Comparison of ENCODE assay signal across 24 cellular contexts in genomic region chr3:55466526-55466925, GRCh38. TPM values are rescaled to one million over a fixed set of nuclear protein-coding genes. Genes with fewer than 3 reads are reported as not detected.
A peak's percentile ranks its signal among the peaks of the same experiment; 100 is the strongest.
DNase-seq lines count a peak whose midpoint lies in the region; ATAC-seq, FAIRE-seq and TF ChIP-seq lines count a peak whose summit lies in the region.
"Had no signal": no experiment of that assay in that cellular context is flagged by ENCODE, and none has a peak within 500 bp of the region (broad histone marks: within the 10 kb centered on the region; RNA-seq: fewer than 3 reads in every experiment).

No MANE protein-coding gene starts in this region.

- H2BK20ac ChIP-seq in IMR-90 (ENCODE audit: low read depth, low read length), result peak overlapping the region; percentile 61; the same call in 1 of the 2 replicates
- no peak overlapping the region for H2BK20ac ChIP-seq in H1 (ENCODE audit: low read length)

- peaks cover 19% of the 10 kb centered on the region for H3K9me1 ChIP-seq in IMR-90 (ENCODE audit: insufficient read depth, low read length)

- no peak overlapping the region for H3K27ac ChIP-seq in A549
- H3K27ac ChIP-seq in IMR-90 (ENCODE audit: insufficient read depth, low read length), result peak overlapping the region; percentile 57; the same call in 1 of the 2 replicates
- H3K27ac ChIP-seq in H1 (ENCODE audit: low read depth, low read length), result no peak overlapping the region
- peak overlapping the region; percentile 42 for H3K27ac ChIP-seq in osteoblast (ENCODE audit: low read depth, low read length)
- H3K27ac ChIP-seq: BLaER1 treated with 17β-estradiol and CSF1 and Interleukin-3, amounts not matched to agents 10 nM and 100 nM; SK-N-MC had no signal

- ATAC-seq in A549, result no peak
- no peak for ATAC-seq in IMR-90 (ENCODE audit: low read depth)
- ATAC-seq in HG03469 (IDR thresholded peaks at IDR 0.05; ENCODE audit: unreplicated experiment), result no peak
- ATAC-seq: GM12878 had no signal

- H3K18ac ChIP-seq in IMR-90 (ENCODE audit: low read depth, low read length) (peak overlapping the region; percentile 76), H1 (ENCODE audit: extremely low read depth, low read length) (no peak overlapping the region)

- peak overlapping the region; percentile 14; the same call in 1 of the 2 replicates for H3K56ac ChIP-seq in IMR-90 (ENCODE audit: extremely low read depth, insufficient read depth, low read length)
- H3K56ac ChIP-seq in H1 (replicated peaks; ENCODE audit: insufficient read length, low read depth, low read length), result no peak overlapping the region

- H3K79me1 ChIP-seq in IMR-90 (ENCODE audit: low read depth in 1 of 2, low read length in 2 of 2) (peaks cover 14 to 41% of the 10 kb centered on the region in 2 experiments; a peak in 3 of 4 replicates), H1 (ENCODE audit: low read depth, low read length) (no peaks in the 10 kb centered on the region)

- no peaks in the 10 kb centered on the region for H3K23me2 ChIP-seq in H1 (ENCODE audit: low read depth, low read length)

- POLR2A ChIA-PET in A549 (lab: Yijun Ruan, JAX), result no interaction called here
- POLR2A ChIA-PET in IMR-90 (lab: Charles Lee; ENCODE audit: unreplicated experiment), result interaction anchor here (0.6 to 1.3 kb wide), 2 partner anchors 297 to 300 kb away, joined by 3 to 4 read pairs; no protein-coding TSS in a partner anchor
- POLR2A ChIA-PET in H1 (lab: Charles Lee; ENCODE audit: partially characterized antibody), result no interaction called here

- H2BK5ac ChIP-seq in IMR-90 (ENCODE audit: low read depth, low read length, poor library complexity, severe bottlenecking) (peak overlapping the region; percentile 79), H1 (ENCODE audit: low read depth, low read length) (no peak overlapping the region)

- H3K4ac ChIP-seq in IMR-90 (ENCODE audit: low read depth, low read length) (no peak overlapping the region), H1 (replicated peaks; ENCODE audit: insufficient read length, low read depth, low read length) (no peak overlapping the region)

- no peak overlapping the region for H2AK5ac ChIP-seq in IMR-90 (ENCODE audit: low read depth, low read length)
- no peak overlapping the region for H2AK5ac ChIP-seq in H1 (ENCODE audit: low read depth, low read length)

- H3K9me3 ChIP-seq in A549, result no peaks in the 10 kb centered on the region
- no peaks in the 10 kb centered on the region for H3K9me3 ChIP-seq in IMR-90 (ENCODE audit: control insufficient read depth, insufficient read depth, low read length)
- H3K9me3 ChIP-seq in H1 (ENCODE audit: insufficient read depth in 2 of 2, low read depth in 1 of 2, low read length in 1 of 2), result no peaks in the 10 kb centered on the region
- no peaks in the 10 kb centered on the region for H3K9me3 ChIP-seq in osteoblast (ENCODE audit: low read depth, low read length)
- H3K9me3 ChIP-seq: BLaER1 treated with 17β-estradiol and CSF1 and Interleukin-3, amounts not matched to agents 10 nM and 100 nM had no signal

- H2BK15ac ChIP-seq in IMR-90 (ENCODE audit: low read depth, low read length) (no peak overlapping the region), H1 (ENCODE audit: low read length) (no peak overlapping the region)

- H2AFZ ChIP-seq in IMR-90 (replicated peaks; ENCODE audit: low read length, poor library complexity) (no peak overlapping the region), H1 (ENCODE audit: low read length) (no peak overlapping the region), osteoblast (ENCODE audit: low read length) (no peak overlapping the region)

- no peaks in the 10 kb centered on the region for H3K4me1 ChIP-seq in A549
- peaks cover 16% of the 10 kb centered on the region for H3K4me1 ChIP-seq in IMR-90 (ENCODE audit: control insufficient read depth, insufficient read depth, low read length)
- H3K4me1 ChIP-seq in H1 (replicated peaks in 1 of 4; ENCODE audit: control insufficient read depth in 3 of 4, insufficient read depth in 4 of 4, low read length in 3 of 4), result no peaks in the 10 kb centered on the region
- peaks cover 27% of the 10 kb centered on the region for H3K4me1 ChIP-seq in osteoblast (ENCODE audit: insufficient read depth, low read length)
- H3K4me1 ChIP-seq: BLaER1 treated with 17β-estradiol and CSF1 and Interleukin-3, amounts not matched to agents 10 nM and 100 nM had no signal

- no peak for TF ChIP-seq POLR2A in A549 (IDR thresholded peaks at IDR 0.05; ENCODE audit: low read length)
- no peak for TF ChIP-seq POLR2A in IMR-90 (IDR thresholded peaks at IDR 0.05; ENCODE audit: low read depth, low read length)
- no peak for TF ChIP-seq POLR2A in H1 (IDR thresholded peaks at IDR 0.05; ENCODE audit: control extremely low read depth in 1 of 2, low read depth in 2 of 2, low read length in 2 of 2)

- H4K8ac ChIP-seq in IMR-90 (ENCODE audit: low read depth in 2 of 2, low read length in 2 of 2), result peak overlapping the region; percentile 47 to 61
- H4K8ac ChIP-seq in H1 (ENCODE audit: extremely low read depth, insufficient read depth, low read length), result no peak overlapping the region

- no peak for DNase-seq in A549 (ENCODE audit: low read depth in 1 of 2, low spot score in 1 of 2)
- no peak for DNase-seq in IMR-90
- no peak for DNase-seq in H1 (ENCODE audit: low read depth in 1 of 2, low spot score in 2 of 2)
- DNase-seq in osteoblast (ENCODE audit: insufficient read length, low spot score, missing footprints), result no peak
- no peak for DNase-seq in KBM-7
- DNase-seq in OCI-M1 (lab: John Stamatoyannopoulos, UW), result no peak
- DNase-seq: CD4-positive, alpha-beta memory T cell; COR-L47; GDM1; H7; Karpas-422; NCI-H1092; NCI-H1417 treated with DMSO at 0.1 percent for 48 hours; NCI-H1694 treated with DMSO at 0.1 percent for 48 hours; NCI-H2081; NCI-H2227 treated with DMSO at 0.1 percent for 48 hours; NCI-H526 treated with DMSO at 0.1 percent for 48 hours; RPMI8226; SHP77 had no signal

- no peak for FAIRE-seq in A549 (lab: Jason Lieb, UNC)
- FAIRE-seq in H1 (lab: Jason Lieb, UNC), result no peak
- FAIRE-seq: GM12878 had no signal

- 10% methylated on average over 3 of the region's 3 CpGs for WGBS in A549 (ENCODE audit: missing lambda C conversion rate)
- no CpG with 5 or more reads among the region's 3 CpGs for WGBS in IMR-90 (ENCODE audit: extremely low coverage in 2 of 2, insufficient read length in 1 of 2), 2 experiments
- WGBS in H1 (ENCODE audit: extremely low coverage in 1 of 2, insufficient coverage in 1 of 2, insufficient read length in 1 of 2, insufficient replicate concordance in 2 of 2, low coverage in 1 of 2, low lambda C conversion rate in 2 of 2, missing lambda C conversion rate in 1 of 2), 2 experiments, result 82% methylated on average over 3 of the region's 3 CpGs; no CpG with 5 or more reads in 1 of the 2 experiments

- H3K14ac ChIP-seq in IMR-90 (replicated peaks; ENCODE audit: low read depth, low read length) (0 out of 2 replicates have a peak overlapping the region, but pooled peaks have one; percentile 43), H1 (ENCODE audit: insufficient read length) (no peak overlapping the region)

- H2BK120ac ChIP-seq in IMR-90 (ENCODE audit: low read depth, low read length) (peak overlapping the region; percentile 58), H1 (replicated peaks; ENCODE audit: low read depth, low read length) (no peak overlapping the region)

- no peak overlapping the region for H2AK9ac ChIP-seq in IMR-90 (replicated peaks; ENCODE audit: low read depth, low read length, poor library complexity)

- CTCF ChIA-PET in A549 (lab: Yijun Ruan, JAX) (interaction anchor here (1.0 kb wide), 1 partner anchor 12 kb away, joined by 3 read pairs; no protein-coding TSS in a partner anchor), IMR-90 (lab: Yijun Ruan, JAX) (interaction anchor here (0.6 to 1.4 kb wide), 2 partner anchors 502 to 605 kb away, joined by 3 to 4 read pairs; no protein-coding TSS in a partner anchor), H1 (lab: Charles Lee; ENCODE audit: partially characterized antibody) (interaction anchor here (0.9 kb wide), 1 partner anchor 12 kb away, joined by 3 read pairs; no protein-coding TSS in a partner anchor)

- no peaks in the 10 kb centered on the region for H3K79me2 ChIP-seq in H1 (ENCODE audit: control insufficient read depth in 1 of 2, insufficient read depth in 2 of 2, low read length in 2 of 2)
- peaks cover 22% of the 10 kb centered on the region for H3K79me2 ChIP-seq in osteoblast (ENCODE audit: insufficient read depth, low read length)

- no peak overlapping the region for H3K4me2 ChIP-seq in A549
- H3K4me2 ChIP-seq in IMR-90 (ENCODE audit: low read depth, low read length), result 0 out of 2 replicates have a peak overlapping the region, but pooled peaks have one; percentile 19
- no peak overlapping the region for H3K4me2 ChIP-seq in H1 (ENCODE audit: insufficient read depth in 1 of 2, low read depth in 2 of 2, low read length in 2 of 2)
- H3K4me2 ChIP-seq in osteoblast (ENCODE audit: insufficient read depth, low read length), result peak overlapping the region; percentile 22
- H3K4me2 ChIP-seq: BLaER1 treated with 17β-estradiol and CSF1 and Interleukin-3, amounts not matched to agents 10 nM and 100 nM had no signal

- H3K4me3 ChIP-seq in A549 (no peak overlapping the region), IMR-90 (ENCODE audit: insufficient read depth, low read depth, low read length) (no peak overlapping the region), H1 (ENCODE audit: extremely low read depth in 1 of 4, insufficient read depth in 2 of 4, low read depth in 3 of 4, low read length in 4 of 4) (no peak overlapping the region), osteoblast (ENCODE audit: insufficient read depth, low read length) (no peak overlapping the region)
- H3K4me3 ChIP-seq: BLaER1 treated with 17β-estradiol and CSF1 and Interleukin-3, amounts not matched to agents 10 nM and 100 nM; GM12878; SK-N-MC had no signal

- no peak overlapping the region for H2BK12ac ChIP-seq in H1 (ENCODE audit: low read depth, low read length)

- peaks cover 15% of the 10 kb centered on the region for H4K20me1 ChIP-seq in IMR-90 (ENCODE audit: insufficient read depth, low read length)
- no peaks in the 10 kb centered on the region for H4K20me1 ChIP-seq in H1 (replicated peaks in 1 of 2; ENCODE audit: control insufficient read depth in 1 of 2, insufficient read depth in 2 of 2, low read length in 2 of 2)
- H4K20me1 ChIP-seq in osteoblast (ENCODE audit: insufficient read depth, low read length), result no peaks in the 10 kb centered on the region
- H4K20me1 ChIP-seq: BLaER1 treated with 17β-estradiol and CSF1 and Interleukin-3, amounts not matched to agents 10 nM and 100 nM had no signal

- no peaks in the 10 kb centered on the region for H3K27me3 ChIP-seq in IMR-90 (ENCODE audit: control insufficient read depth, insufficient read depth, low read length)
- no peaks in the 10 kb centered on the region for H3K27me3 ChIP-seq in H1 (replicated peaks in 1 of 4; ENCODE audit: control insufficient read depth in 3 of 4, extremely low read depth in 1 of 4, insufficient read depth in 3 of 4, low read length in 3 of 4)
- H3K27me3 ChIP-seq in osteoblast (ENCODE audit: insufficient read depth, low read length), result no peaks in the 10 kb centered on the region
- H3K27me3 ChIP-seq: BLaER1 treated with 17β-estradiol and CSF1 and Interleukin-3, amounts not matched to agents 10 nM and 100 nM had no signal

- H3K23ac ChIP-seq in IMR-90 (ENCODE audit: low read depth, low read length) (peak overlapping the region; percentile 20; the same call in 1 of the 2 replicates), H1 (ENCODE audit: insufficient read length) (no peak overlapping the region)

- H3K36me3 ChIP-seq in IMR-90 (ENCODE audit: control insufficient read depth, insufficient read depth, low read length) (peaks cover 26% of the 10 kb centered on the region), H1 (ENCODE audit: control insufficient read depth in 2 of 4, insufficient read depth in 4 of 4, low read length in 3 of 4) (no peaks in the 10 kb centered on the region), osteoblast (ENCODE audit: insufficient read depth, low read length) (peaks cover 46% of the 10 kb centered on the region)
- H3K36me3 ChIP-seq: BLaER1 treated with 17β-estradiol and CSF1 and Interleukin-3, amounts not matched to agents 10 nM and 100 nM had no signal

- dilution Hi-C loops in IMR-90 (cut with HindIII; ENCODE audit: low sequenced_read_pairs, unreplicated experiment), result no loop called here

- in situ Hi-C loops in IMR-90 (cut with MboI; ENCODE audit: low sequenced_read_pairs) (loop anchor here (10.0 kb wide), 1 partner anchor 132 kb away; no protein-coding TSS in a partner anchor), KBM-7 (cut with MboI; ENCODE audit: low pct_unique_long_range_greater_than_20kb, low sequenced_read_pairs) (no loop called here)

- BruUV-seq in IMR-90 (replicated peaks; lab: Mats Ljungman, UMichigan), result no TSS peak

- intact Hi-C loops in IMR-90 (cut with micrococcal nuclease), result loop anchor here (5.0 kb wide), 1 partner anchor 134 kb away; no protein-coding TSS in a partner anchor

- no peak overlapping the region for H3K9ac ChIP-seq in IMR-90 (ENCODE audit: low read depth, low read length)
- H3K9ac ChIP-seq in H1 (replicated peaks in 1 of 4; ENCODE audit: extremely low read depth in 1 of 4, low read depth in 3 of 4, low read length in 3 of 4), result no peak overlapping the region
- H3K9ac ChIP-seq: BLaER1 treated with 17β-estradiol and CSF1 and Interleukin-3, amounts not matched to agents 10 nM and 100 nM had no signal

- TF ChIP-seq RAD21 in A549 (conservative IDR thresholded peaks at IDR 0.05 in 1 of 2, IDR thresholded peaks at IDR 0.05 in 1 of 2) (no peak), IMR-90 (IDR thresholded peaks at IDR 0.05; ENCODE audit: low read length) (no peak), H1 (IDR thresholded peaks at IDR 0.05 in 1 of 2, conservative IDR thresholded peaks at IDR 0.05 in 1 of 2; ENCODE audit: low read depth in 2 of 2, low read length in 2 of 2) (no peak)

- H4K5ac ChIP-seq in IMR-90 (ENCODE audit: low read depth, low read length), result peak overlapping the region; percentile 55
- H4K5ac ChIP-seq in H1 (ENCODE audit: insufficient read length, low read depth, low read length), result no peak overlapping the region

- peak overlapping the region; percentile 52; the same call in 1 of the 2 replicates for H4K91ac ChIP-seq in IMR-90 (ENCODE audit: insufficient read depth, low read depth, low read length)
- H4K91ac ChIP-seq in H1 (replicated peaks; ENCODE audit: insufficient read length, low read length), result no peak overlapping the region

- TF ChIP-seq EP300 in A549 (IDR thresholded peaks at IDR 0.05), result no peak
- no peak for TF ChIP-seq EP300 in H1 (IDR thresholded peaks at IDR 0.05; ENCODE audit: borderline replicate concordance in 1 of 2, low read depth in 2 of 2, low read length in 2 of 2)

- TF ChIP-seq CTCF in A549 (IDR thresholded peaks at IDR 0.05) (no peak), IMR-90 (conservative IDR thresholded peaks at IDR 0.05; ENCODE audit: low read depth, low read length) (no peak), H1 (IDR thresholded peaks at IDR 0.05; ENCODE audit: control extremely low read depth in 1 of 3, insufficient read depth in 1 of 3, low read depth in 1 of 3, low read length in 3 of 3) (no peak), osteoblast (IDR thresholded peaks at IDR 0.05; ENCODE audit: extremely low read depth, low read depth, low read length) (no peak)

RNA-seq across cellular contexts. Expression of gene WNT5A, which starts 20.6 kb away (rescaled TPM):
- 0.10 and 0.17 TPM in 2 replicates for polyA plus RNA-seq in A549 (2011; rRNA removed)
- polyA plus RNA-seq in A549 (2012; cell fraction: cytosol; rRNA removed), result 0.13 and 0.21 TPM in 2 replicates
- polyA plus RNA-seq in A549 (2012; cell fraction: nucleus; rRNA removed), result 0.12 and 0.70 TPM in 2 replicates
- 0.55 to 1.3 TPM (median 1.1 TPM) in 3 replicates for polyA plus RNA-seq in A549 (2017; fragmentation: RNase III; extraction: RNeasy Plus Mini Kit Qiagen cat#74134 plus additional on column Dnase treatment)
- polyA minus RNA-seq in A549 (2011; rRNA and poly(A)+ RNA removed), result 0.19 and 0.50 TPM in 2 replicates
- 204 and 224 TPM in 2 replicates for total RNA-seq in IMR-90 (2012; rRNA removed)
- 229 and 231 TPM in 2 replicates for polyA plus RNA-seq in IMR-90 (2012; rRNA removed)
- polyA plus RNA-seq in IMR-90 (2012; cell fraction: cytosol; rRNA removed), result 120 and 337 TPM in 2 replicates
- 410 and 708 TPM in 2 replicates for polyA plus RNA-seq in IMR-90 (2012; cell fraction: nucleus; rRNA removed; ENCODE audit: low replicate concordance)
- 3.3 and 5.6 TPM in 2 replicates for total RNA-seq in H1 (2021; fragmentation: NEBNext Ultra II Directional; extraction: Animal tissue kit (Norgen Biotek cat#: 25700))
- 3.9 and 4.2 TPM in 2 replicates for polyA plus RNA-seq in H1 (2011; rRNA removed)
- polyA plus RNA-seq in H1 (2011; cell fraction: cytosol; rRNA removed), result 2.8 TPM
- polyA plus RNA-seq in H1 (2011; cell fraction: nucleus; rRNA removed), result 8.1 TPM
- polyA plus RNA-seq in H1 (2012, experiment 1 of 2), result 2.7 to 4.3 TPM (median 3.2 TPM) in 4 replicates
- 0.49 TPM for polyA plus RNA-seq in H1 (2012, experiment 2 of 2)
- polyA plus RNA-seq in H1 (2013, experiment 1 of 2), result 2.2 TPM
- 2.2 TPM for polyA plus RNA-seq in H1 (2013, experiment 2 of 2)
- polyA minus RNA-seq in H1 (2011; rRNA and poly(A)+ RNA removed), result 6.5 and 13.0 TPM in 2 replicates
- 10.1 TPM for polyA minus RNA-seq in H1 (2011; cell fraction: cytosol; rRNA and poly(A)+ RNA removed)
- 12.2 TPM for polyA minus RNA-seq in H1 (2011; cell fraction: nucleus; rRNA and poly(A)+ RNA removed)
- total RNA-seq in osteoblast, result 116 and 145 TPM in 2 replicates
- polyA plus RNA-seq: CD4-positive, alpha-beta memory T cell; IgD-negative memory B cell had no signal

Comparison
In these comparisons a context has a peak if more than half of its experiments do, and no peak if none do; other contexts are left out.
1. H3K27ac ChIP-seq: peak in IMR-90 (single experiment) and osteoblast (single experiment); none in A549 (0 of 2) and H1 (single experiment).
2. H3K4me2 ChIP-seq: peak in IMR-90 (single experiment) and osteoblast (single experiment); none in A549 (single experiment) and H1 (0 of 2).
3. RNA of gene WNT5A, which starts 20.6 kb away (total RNA-seq): 204 to 224 TPM in IMR-90 and 116 to 145 TPM in osteoblast; 3.3 to 5.6 TPM in H1; every median in the first group is over 10 times any median in the second.
4. Of the 18 proteins assayed by ChIP-seq in both H1 and A549: peak only in H1: none; only in A549: none; in both: MAFK; in neither: 17.